14 cellular contexts compared by ENCODE assay signal in the genomic region with DNA sequence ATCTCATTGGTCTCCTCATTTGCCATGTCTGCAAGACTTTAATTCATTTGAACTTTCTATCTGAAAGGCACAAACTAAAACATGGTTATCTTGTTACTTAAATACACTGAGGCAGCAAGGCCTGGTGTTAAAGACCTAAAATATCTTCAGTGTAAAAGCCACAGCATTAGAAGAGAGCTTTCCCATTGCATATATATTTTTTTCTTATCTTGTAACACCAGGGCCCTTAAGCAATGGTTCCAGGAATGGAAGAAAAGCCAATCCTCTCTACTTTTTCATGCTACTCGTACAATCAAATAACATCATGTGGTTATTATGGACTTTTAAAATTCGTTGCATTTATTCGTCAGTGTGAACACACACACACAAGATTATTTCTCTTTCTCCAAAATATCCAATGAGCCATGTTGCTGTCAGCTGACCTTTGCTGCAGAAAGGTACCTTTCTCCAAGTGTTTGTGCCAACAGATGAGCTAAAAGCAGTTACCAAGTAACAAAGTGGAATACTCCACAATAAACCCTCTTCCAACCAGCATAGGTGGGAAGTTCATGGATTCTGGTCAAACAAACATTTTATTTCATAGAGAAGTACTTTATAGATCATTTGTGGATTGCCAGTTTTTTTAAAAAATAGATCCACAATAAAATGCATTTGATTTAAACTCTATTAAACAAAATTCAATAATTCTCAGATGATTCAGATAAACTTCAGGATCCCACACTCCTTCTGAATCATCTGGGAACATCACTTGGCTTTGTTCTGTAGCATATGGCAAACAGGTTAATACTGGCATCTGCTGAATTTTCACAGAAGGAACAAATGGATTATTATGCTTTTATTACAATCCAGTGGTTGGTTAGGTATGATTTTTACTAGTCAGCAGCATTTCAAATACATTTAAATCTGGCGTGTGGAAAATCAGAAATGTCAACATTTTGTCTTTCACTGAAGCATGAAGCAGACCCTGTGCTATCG.
"Had no signal": no experiment of that assay in that cellular context is flagged by ENCODE, and none has a peak within 500 bp of the region (broad histone marks: within the 10 kb centered on the region; RNA-seq: fewer than 3 reads in every experiment).

No MANE protein-coding gene starts in this region.

- DNase-seq: activated CD4-positive, alpha-beta memory T cell treated with anti-CD3 and anti-CD28 coated beads for 36 hours; activated CD4-positive, alpha-beta T cell treated with anti-CD3 and anti-CD28 coated beads for 36 hours; activated naive CD4-positive, alpha-beta T cell treated with anti-CD3 and anti-CD28 coated beads, Interleukin-2, amount 50 U/mL, for 16 hours; activated T-cell treated with anti-CD3 and anti-CD28 coated beads, Interleukin-2, amount 50 U/mL, for 24 hours; head of caudate nucleus; immature natural killer cell; naive thymus-derived CD4-positive, alpha-beta T cell; pancreas; stimulated activated CD4-positive, alpha-beta T cell treated with anti-CD3 and anti-CD28 coated beads, Interleukin-15, amount 100 ng/mL, for 24 hours; stimulated activated CD4-positive, alpha-beta T cell treated with anti-CD3 and anti-CD28 coated beads, Interleukin-4, amount 100 ng/mL, for 1 hour; stimulated activated naive CD4-positive, alpha-beta T cell treated with Interleukin-2 at 50 U/mL for 16 hours; T-helper 2 cell had no signal

- H3K4me1 Mint-ChIP-seq: immature natural killer cell; naive thymus-derived CD4-positive, alpha-beta T cell had no signal

- H3K9me3 Mint-ChIP-seq: activated CD4-positive, alpha-beta memory T cell treated with anti-CD3 and anti-CD28 coated beads for 36 hours; activated T-cell treated with anti-CD3 and anti-CD28 coated beads, Interleukin-2, amount 50 U/mL, for 24 hours; immature natural killer cell had no signal

- H3K27ac Mint-ChIP-seq: activated CD4-positive, alpha-beta memory T cell treated with anti-CD3 and anti-CD28 coated beads for 36 hours; activated CD4-positive, alpha-beta T cell treated with anti-CD3 and anti-CD28 coated beads for 36 hours; activated T-cell treated with anti-CD3 and anti-CD28 coated beads, Interleukin-2, amount 50 U/mL, for 24 hours; immature natural killer cell; naive thymus-derived CD4-positive, alpha-beta T cell; type B pancreatic cell had no signal

- ATAC-seq: activated CD4-positive, alpha-beta T cell treated with anti-CD3 and anti-CD28 coated beads for 36 hours; naive thymus-derived CD4-positive, alpha-beta T cell; pancreas had no signal

- H3K4me1 ChIP-seq: pancreas had no signal

- H3K27me3 ChIP-seq: cardiac muscle cell, pancreas had no signal

- H3K9me3 ChIP-seq: pancreas had no signal

- H3K27me3 Mint-ChIP-seq: activated CD4-positive, alpha-beta memory T cell treated with anti-CD3 and anti-CD28 coated beads for 36 hours; activated CD4-positive, alpha-beta T cell treated with anti-CD3 and anti-CD28 coated beads for 36 hours; activated T-cell treated with anti-CD3 and anti-CD28 coated beads, Interleukin-2, amount 50 U/mL, for 24 hours; type B pancreatic cell had no signal

- H3K4me3 ChIP-seq: cardiac muscle cell, pancreas had no signal

- H3K36me3 ChIP-seq: cardiac muscle cell, pancreas had no signal

- H3K36me3 Mint-ChIP-seq: activated CD4-positive, alpha-beta memory T cell treated with anti-CD3 and anti-CD28 coated beads for 36 hours; immature natural killer cell; naive thymus-derived CD4-positive, alpha-beta T cell had no signal

- H3K4me3 Mint-ChIP-seq: activated CD4-positive, alpha-beta memory T cell treated with anti-CD3 and anti-CD28 coated beads for 36 hours; activated CD4-positive, alpha-beta T cell treated with anti-CD3 and anti-CD28 coated beads for 36 hours; activated T-cell treated with anti-CD3 and anti-CD28 coated beads, Interleukin-2, amount 50 U/mL, for 24 hours; immature natural killer cell; naive thymus-derived CD4-positive, alpha-beta T cell; type B pancreatic cell had no signal

- H3K27ac ChIP-seq: cardiac muscle cell, pancreas had no signal
